Comparison of ENCODE assay signal across 8 cellular contexts in genomic region chr12:122979908-122980191, GRCh38. TPM values are rescaled to one million over a fixed set of nuclear protein-coding genes. Genes with fewer than 3 reads are reported as not detected.
DNase-seq lines count a peak whose midpoint lies in the region; ATAC-seq and TF ChIP-seq lines count a peak whose summit lies in the region.

No MANE protein-coding gene starts in this region.

- TF ChIP-seq CTCF in right atrium auricular region (IDR thresholded peaks at IDR 0.05) (no peak), lower lobe of right lung (IDR thresholded peaks at IDR 0.05) (no peak)

- intact Hi-C loops in left cardiac atrium (cut with DNase I) = loop anchor here in 1 of 2 donors (5.0 kb wide), 1 partner anchor 252 kb away; the partner anchor contains the start of genes MPHOSPH9 and MTRFR
- intact Hi-C loops in lower lobe of right lung (cut with DNase I) = no loop called here
- intact Hi-C loops in aorta (cut with DNase I) = loop anchor here in 1 of 2 donors (5.0 kb wide), 1 partner anchor 252 kb away; the partner anchor contains the start of genes MPHOSPH9 and MTRFR
- intact Hi-C loops in head of caudate nucleus (cut with DNase I) = loop anchor here (5.0 kb wide), 1 partner anchor 257 kb away; no protein-coding TSS in a partner anchor

- H3K9me3 ChIP-seq in right atrium auricular region = no peaks in the 10 kb centered on the region
- H3K9me3 ChIP-seq in lower lobe of right lung = no peaks in the 10 kb centered on the region
- no peaks in the 10 kb centered on the region for H3K9me3 ChIP-seq in aorta (ENCODE audit: control insufficient read depth, low read length)

- 1 to 2% methylated on average over 7 of the region's 7 CpGs for WGBS in aorta, 2 donors

- H3K27me3 ChIP-seq in right atrium auricular region (no peaks in the 10 kb centered on the region), lower lobe of right lung (ENCODE audit: low read depth) (no peaks in the 10 kb centered on the region), aorta (ENCODE audit: control insufficient read depth in 1 of 2, insufficient read depth in 2 of 2, low read length in 1 of 2) (no peaks in the 10 kb centered on the region)

- DNase-seq in right atrium auricular region (ENCODE audit: low spot score) (no peak), left cardiac atrium (no peak), lower lobe of right lung (no peak), aorta (no peak), head of caudate nucleus (no peak), epidermal melanocyte (ENCODE audit: insufficient read length, low spot score) (no peak)

- H3K4me3 ChIP-seq in right atrium auricular region (peak overlapping the region; percentile 86 to 95), lower lobe of right lung (peak overlapping the region; percentile 97), aorta (ENCODE audit: low read length in 2 of 2) (peak overlapping the region; percentile 80 to 92)

- ATAC-seq in left cardiac atrium (no peak), lower lobe of right lung (no peak), aorta (ENCODE audit: low FRiP score) (no peak), GM18909 (IDR thresholded peaks at IDR 0.05; ENCODE audit: poor library complexity, unreplicated experiment) (no peak)

- H3K27ac ChIP-seq in right atrium auricular region (peak overlapping the region; percentile 87 to 88), angular gyrus (ENCODE audit: low read depth, low read length) (peak overlapping the region; percentile 79), lower lobe of right lung (peak overlapping the region; percentile 89), aorta (ENCODE audit: low read depth in 1 of 2, low read length in 2 of 2) (peak overlapping the region in 1 of 2 donors; percentile 3)

- H3K36me3 ChIP-seq in right atrium auricular region = peaks cover 15% of the 10 kb centered on the region
- peaks cover 29% of the 10 kb centered on the region for H3K36me3 ChIP-seq in lower lobe of right lung
- no peaks in the 10 kb centered on the region for H3K36me3 ChIP-seq in aorta (ENCODE audit: control insufficient read depth in 1 of 2, insufficient read depth in 2 of 2, low read length in 1 of 2)

- peaks cover 0 to 85% of the 10 kb centered on the region in 2 donors for H3K4me1 ChIP-seq in right atrium auricular region
- H3K4me1 ChIP-seq in lower lobe of right lung = peaks cover 80% of the 10 kb centered on the region
- peaks cover 0 to 4% of the 10 kb centered on the region in 2 donors for H3K4me1 ChIP-seq in aorta (ENCODE audit: control insufficient read depth in 1 of 2, insufficient read depth in 2 of 2, low read length in 2 of 2)

RNA-seq across cellular contexts. Expression of gene ARL6IP4, which starts 0.6 kb away (rescaled TPM):
- total RNA-seq in right atrium auricular region (100 to 1,000 TPM; 157 to 284 TPM), left cardiac atrium (100 to 1,000 TPM; 159 to 176 TPM), lower lobe of right lung (139 TPM), aorta (100 to 1,000 TPM; 128 to 156 TPM)
- polyA plus RNA-seq in aorta = 100 to 1,000 TPM; 430 to 511 TPM

RNA-seq across cellular contexts. Expression of gene OGFOD2, which starts 4.8 kb away (rescaled TPM):
- 1 to 10 TPM; 4.9 to 6.8 TPM for total RNA-seq in right atrium auricular region
- 10 to 100 TPM; 10.5 to 14.1 TPM for total RNA-seq in left cardiac atrium
- total RNA-seq in lower lobe of right lung = 19.5 TPM
- 10 to 100 TPM in 1 of 2 donors, 1 to 10 TPM in 1; 8.9 to 13.6 TPM for total RNA-seq in aorta
- polyA plus RNA-seq in aorta = 10 to 100 TPM; 14.3 to 16.6 TPM

RNA-seq across cellular contexts. Expression of gene ABCB9, which starts 13.6 kb away (rescaled TPM):
- total RNA-seq in right atrium auricular region = 1 to 10 TPM; 4.9 to 5.7 TPM
- total RNA-seq in left cardiac atrium = 1 to 10 TPM; 5.7 to 5.8 TPM
- 2.9 TPM for total RNA-seq in lower lobe of right lung
- 10 to 100 TPM in 1 of 2 donors, 1 to 10 TPM in 1; 5.9 to 13.0 TPM for total RNA-seq in aorta
- polyA plus RNA-seq in aorta = 1 to 10 TPM; 1.1 to 6.6 TPM
